Comparison of ENCODE assay signal across 22 cellular contexts in genomic region chr15:71473751-71474150, GRCh38.
DNase-seq lines count a peak whose midpoint lies in the region; FAIRE-seq and TF ChIP-seq lines count a peak whose summit lies in the region.
"Had no signal": no experiment of that assay in that cellular context is flagged by ENCODE, and none has a peak within 500 bp of the region (broad histone marks: within the 10 kb centered on the region; RNA-seq: fewer than 3 reads in every experiment).

No MANE protein-coding gene starts in this region.

- no peak overlapping the region for H3K4me2 ChIP-seq in Karpas-422 (ENCODE audit: low read depth, low read length, poor library complexity, severe bottlenecking)
- H3K4me2 ChIP-seq: BLaER1 treated with 17β-estradiol and CSF1 and Interleukin-3, amounts not matched to agents 10 nM and 100 nM had no signal

- no peaks in the 10 kb centered on the region for H3K9me2 ChIP-seq in Karpas-422 (replicated peaks; ENCODE audit: insufficient read depth, low read length)

- peak overlapping the region; percentile 75 for H3K27ac ChIP-seq in Karpas-422 (ENCODE audit: low read length)
- H3K27ac ChIP-seq in caudate nucleus (ENCODE audit: low read depth, low read length), result peak overlapping the region; percentile 84
- no peak overlapping the region for H3K27ac ChIP-seq in A673 (ENCODE audit: low read depth, low read length, poor library complexity, severe bottlenecking)
- H3K27ac ChIP-seq: BLaER1 treated with 17β-estradiol and CSF1 and Interleukin-3, amounts not matched to agents 10 nM and 100 nM; C4-2B had no signal

- H3K9me3 ChIP-seq in Karpas-422 (ENCODE audit: low read length), result no peaks in the 10 kb centered on the region
- no peaks in the 10 kb centered on the region for H3K9me3 ChIP-seq in A673 (ENCODE audit: low read depth, low read length, poor library complexity, severe bottlenecking)
- H3K9me3 ChIP-seq: Caco-2 had no signal

- H3K36me3 ChIP-seq in Karpas-422 (ENCODE audit: insufficient read depth, low read length) (no peaks in the 10 kb centered on the region), A673 (ENCODE audit: insufficient read depth, low read length, poor library complexity, severe bottlenecking) (no peaks in the 10 kb centered on the region)
- H3K36me3 ChIP-seq: BLaER1 treated with 17β-estradiol and CSF1 and Interleukin-3, amounts not matched to agents 10 nM and 100 nM had no signal

- POLR2A ChIA-PET in A673 (lab: Charles Lee; ENCODE audit: low non-redundant PET), result no interaction called here

- H3K4me3 ChIP-seq in Karpas-422 (ENCODE audit: low read length), result no peak overlapping the region
- H3K4me3 ChIP-seq in A673 (ENCODE audit: low read depth, low read length, poor library complexity, severe bottlenecking), result no peak overlapping the region
- H3K4me3 ChIP-seq: BLaER1 treated with 17β-estradiol and CSF1 and Interleukin-3, amounts not matched to agents 10 nM and 100 nM; GM12878 had no signal

- FAIRE-seq in GM12891 (lab: Jason Lieb, UNC), result no peak
- FAIRE-seq: A204.1, D721Med, GM12878, GM19239 had no signal

- no peak for TF ChIP-seq POLR2A in GM12891 (IDR thresholded peaks at IDR 0.05; ENCODE audit: low read depth, low read length)

- intact Hi-C loops in A673 (cut with micrococcal nuclease; ENCODE audit: unreplicated experiment), result no loop called here

- no peaks in the 10 kb centered on the region for H4K20me1 ChIP-seq in Karpas-422 (ENCODE audit: insufficient read depth, low read depth, low read length)
- H4K20me1 ChIP-seq: BLaER1 treated with 17β-estradiol and CSF1 and Interleukin-3, amounts not matched to agents 10 nM and 100 nM had no signal

- no peak overlapping the region for H2AFZ ChIP-seq in Karpas-422 (ENCODE audit: low read length)

- H3K79me2 ChIP-seq in Karpas-422 (ENCODE audit: low read length), result no peaks in the 10 kb centered on the region

- H3K4me1 ChIP-seq in Karpas-422 (ENCODE audit: low read length), result peaks cover 54% of the 10 kb centered on the region
- H3K4me1 ChIP-seq in A673 (ENCODE audit: insufficient read depth, low read length, poor library complexity, severe bottlenecking), result no peaks in the 10 kb centered on the region
- H3K4me1 ChIP-seq: Caco-2 had no signal

- TF ChIP-seq CTCF in A673 (conservative IDR thresholded peaks at IDR 0.05; ENCODE audit: low read depth, low read length), result no peak

- DNase-seq in Karpas-422, result no peak
- no peak for DNase-seq in caudate nucleus (lab: John Stamatoyannopoulos, UW)
- DNase-seq in A673 (ENCODE audit: low spot score), result no peak
- DNase-seq in GM12891 (ENCODE audit: insufficient read length, low spot score), result no peak
- no peak for DNase-seq in DMS153 (lab: John Stamatoyannopoulos, UW)
- DNase-seq: 8988T; AML-193; Caco-2; Calu3; CD4-positive, alpha-beta T cell; CD8-positive, alpha-beta T cell; DMS53; DMS79; DND-41; EL; GDM1 had no signal

- H3K27me3 ChIP-seq in Karpas-422 (ENCODE audit: low read length) (no peaks in the 10 kb centered on the region), A673 (replicated peaks; ENCODE audit: insufficient read depth, low read depth, low read length, poor library complexity) (peaks cover 5% of the 10 kb centered on the region)
- H3K27me3 ChIP-seq: BLaER1 treated with 17β-estradiol and CSF1 and Interleukin-3, amounts not matched to agents 10 nM and 100 nM had no signal

- CTCF ChIA-PET in A673 (lab: Charles Lee), result no interaction called here

- H3K9ac ChIP-seq in Karpas-422 (ENCODE audit: low read length), result no peak overlapping the region; the same call in 1 of the 2 replicates
- H3K9ac ChIP-seq: BLaER1 treated with 17β-estradiol and CSF1 and Interleukin-3, amounts not matched to agents 10 nM and 100 nM had no signal

- no TSS peak for BruUV-seq in A673 (replicated peaks; lab: Mats Ljungman, UMichigan)

TF ChIP-seq in GM12891, 5 proteins besides CTCF, POLR2A, EP300 and RAD21:
- TF ChIP-seq POU2F2 (IDR thresholded peaks at IDR 0.05; ENCODE audit: low read depth, low read length), result no peak
- TF ChIP-seq SPI1 (IDR thresholded peaks at IDR 0.05; ENCODE audit: low read depth, low read length), result no peak
- no peak for TF ChIP-seq TAF1 (IDR thresholded peaks at IDR 0.05; ENCODE audit: low read depth, low read length)
- no peak for TF ChIP-seq PAX5 (IDR thresholded peaks at IDR 0.05; ENCODE audit: insufficient read depth, low read length, severe bottlenecking)
- TF ChIP-seq POLR2AphosphoS5 (IDR thresholded peaks at IDR 0.05; ENCODE audit: low read depth, low read length), result no peak
